In the genomic region with DNA sequence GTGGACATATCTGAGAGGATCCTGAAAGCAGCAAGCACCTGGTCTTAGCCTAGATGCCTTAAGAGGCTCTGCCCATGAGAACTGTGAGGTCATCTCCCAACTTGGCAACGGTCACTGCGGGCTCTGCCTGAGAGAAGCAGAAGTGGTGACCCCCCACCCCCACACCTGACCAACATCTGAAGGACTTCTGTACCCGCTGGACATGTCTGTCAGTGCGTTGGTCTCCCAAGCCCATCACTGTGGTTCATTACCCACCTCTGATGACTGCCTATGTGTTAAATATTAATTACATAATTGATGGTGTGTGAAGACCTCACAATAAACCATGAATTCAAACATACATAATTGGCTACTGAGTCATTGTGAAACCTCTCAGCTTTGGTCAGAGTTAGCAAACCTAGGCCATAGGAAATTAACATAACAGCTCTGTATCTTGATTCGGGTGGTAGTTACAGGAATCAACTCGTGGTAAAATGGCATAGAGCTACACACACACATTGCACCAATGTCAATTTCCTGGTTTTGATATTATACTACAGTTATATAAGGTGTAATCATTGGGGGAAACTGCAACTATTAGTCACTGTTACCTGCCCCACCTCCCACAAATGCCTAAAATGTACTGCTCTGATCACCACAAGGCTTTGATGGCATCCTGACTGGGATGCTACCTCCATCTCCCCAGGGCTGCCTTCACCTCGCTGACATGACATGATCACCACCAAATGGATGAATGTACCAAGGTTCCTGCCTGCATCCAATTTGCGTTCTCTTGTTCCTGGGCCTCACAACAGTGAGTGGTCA, we compare ENCODE assay signal across 14 cellular contexts. TPM values are rescaled to one million over a fixed set of nuclear protein-coding genes. Genes with fewer than 3 reads are reported as not detected.
DNase-seq lines count a peak whose midpoint lies in the region; ATAC-seq, FAIRE-seq and TF ChIP-seq lines count a peak whose summit lies in the region.
"Had no signal": no experiment of that assay in that cellular context is flagged by ENCODE, and none has a peak within 500 bp of the region (broad histone marks: within the 10 kb centered on the region; RNA-seq: fewer than 3 reads in every experiment).

No MANE protein-coding gene starts in this region.

- ATAC-seq in HG02970 (IDR thresholded peaks at IDR 0.05; ENCODE audit: low FRiP score, unreplicated experiment): peak; percentile 64
- ATAC-seq in aorta (ENCODE audit: low FRiP score): no peak
- no peak for ATAC-seq in left lung
- ATAC-seq in omental fat pad (ENCODE audit: low FRiP score): no peak

- 95 to 96% methylated on average over 8 of the region's 8 CpGs for WGBS in aorta, 2 donors

- intact Hi-C loops in aorta (cut with DNase I) (no loop called here), left lung (cut with DNase I) (no loop called here)

- in situ Hi-C loops in Caki2 (cut with HindIII; ENCODE audit: low pct_unique_long_range_greater_than_20kb, low sequenced_read_pairs): no loop called here

- TF ChIP-seq CTCF in left lung (IDR thresholded peaks at IDR 0.05) (no peak), omental fat pad (IDR thresholded peaks at IDR 0.05) (no peak)

- peak; percentile 94 for FAIRE-seq in GM19239 (lab: Jason Lieb, UNC)
- FAIRE-seq: colon, H54 had no signal

- H3K4me3 ChIP-seq in aorta (ENCODE audit: low read length in 2 of 2) (no peak overlapping the region), left lung (no peak overlapping the region)
- H3K4me3 ChIP-seq: BLaER1 treated with 17β-estradiol and CSF1 and Interleukin-3, amounts not matched to agents 10 nM and 100 nM; transverse colon had no signal

- H3K36me3 ChIP-seq in aorta (ENCODE audit: control insufficient read depth in 1 of 2, insufficient read depth in 2 of 2, low read length in 1 of 2): no peaks in the 10 kb centered on the region
- H3K36me3 ChIP-seq in left lung: no peaks in the 10 kb centered on the region
- H3K36me3 ChIP-seq: transverse colon had no signal

- H3K27me3 ChIP-seq in aorta (ENCODE audit: control insufficient read depth in 1 of 2, insufficient read depth in 2 of 2, low read length in 1 of 2): no peaks in the 10 kb centered on the region
- H3K27me3 ChIP-seq in left lung: no peaks in the 10 kb centered on the region
- H3K27me3 ChIP-seq: BLaER1 treated with 17β-estradiol and CSF1 and Interleukin-3, amounts not matched to agents 10 nM and 100 nM; transverse colon had no signal

- H3K9me3 ChIP-seq in aorta (ENCODE audit: control insufficient read depth, low read length): no peaks in the 10 kb centered on the region
- H3K9me3 ChIP-seq in left lung: peaks cover 0 to 6% of the 10 kb centered on the region in 2 donors
- H3K9me3 ChIP-seq: transverse colon had no signal

- DNase-seq in Caki2 (ENCODE audit: low read depth) (peak; percentile 91), GM19239 (ENCODE audit: insufficient read length, low spot score) (no peak), aorta (no peak), NCI-H1105 treated with DMSO at 0.1 percent for 48 hours (lab: John Stamatoyannopoulos, UW) (no peak), left lung (no peak), omental fat pad (ENCODE audit: low spot score) (no peak)
- DNase-seq in activated CD8-positive, alpha-beta memory T cell treated with anti-CD3 and anti-CD28 coated beads, Interleukin-2, amount 50 U/mL, for 48 hours: peak; percentile 57
- DNase-seq: immature natural killer cell, NCI-H226, transverse colon had no signal

- H3K4me1 ChIP-seq in aorta (ENCODE audit: control insufficient read depth in 1 of 2, insufficient read depth in 2 of 2, low read length in 2 of 2): no peaks in the 10 kb centered on the region
- peaks cover 0 to 9% of the 10 kb centered on the region in 2 donors for H3K4me1 ChIP-seq in left lung

- no peak overlapping the region for H3K27ac ChIP-seq in aorta (ENCODE audit: low read depth in 1 of 2, low read length in 2 of 2)
- H3K27ac ChIP-seq in left lung: no peak overlapping the region
- H3K27ac ChIP-seq: BLaER1 treated with 17β-estradiol and CSF1 and Interleukin-3, amounts not matched to agents 10 nM and 100 nM had no signal

RNA-seq across cellular contexts. Expression of gene GALNT1, which starts 4.3 kb away (rescaled TPM):
- 16.0 and 19.7 TPM in 2 replicates for total RNA-seq in Caki2 (2014; rRNA removed; shearing (Covaris generic); ENCODE audit: low replicate concordance)
- total RNA-seq in aorta (10 to 100 TPM; 53.3 to 65.3 TPM), left lung (100 to 1,000 TPM in 1 of 2 donors, 10 to 100 TPM in 1; 82.5 to 109 TPM), omental fat pad (10 to 100 TPM; 42.7 to 59.7 (median 54.1) TPM)
- polyA plus RNA-seq in aorta: 10 to 100 TPM; 18.1 to 21.4 TPM

Comparison
In these comparisons a context has a peak if more than half of its experiments do, and no peak if none do; other contexts are left out.
1. DNase-seq: peak in Caki2 (single experiment) and activated CD8-positive, alpha-beta memory T cell treated with anti-CD3 and anti-CD28 coated beads, Interleukin-2, amount 50 U/mL, for 48 hours (single experiment); none in GM19239 (single experiment), aorta (0 of 2), NCI-H1105 treated with DMSO at 0.1 percent for 48 hours (single experiment), left lung (0 of 2) and omental fat pad (single experiment).